ENCODE assay signal across 12 cellular contexts in the genomic region with DNA sequence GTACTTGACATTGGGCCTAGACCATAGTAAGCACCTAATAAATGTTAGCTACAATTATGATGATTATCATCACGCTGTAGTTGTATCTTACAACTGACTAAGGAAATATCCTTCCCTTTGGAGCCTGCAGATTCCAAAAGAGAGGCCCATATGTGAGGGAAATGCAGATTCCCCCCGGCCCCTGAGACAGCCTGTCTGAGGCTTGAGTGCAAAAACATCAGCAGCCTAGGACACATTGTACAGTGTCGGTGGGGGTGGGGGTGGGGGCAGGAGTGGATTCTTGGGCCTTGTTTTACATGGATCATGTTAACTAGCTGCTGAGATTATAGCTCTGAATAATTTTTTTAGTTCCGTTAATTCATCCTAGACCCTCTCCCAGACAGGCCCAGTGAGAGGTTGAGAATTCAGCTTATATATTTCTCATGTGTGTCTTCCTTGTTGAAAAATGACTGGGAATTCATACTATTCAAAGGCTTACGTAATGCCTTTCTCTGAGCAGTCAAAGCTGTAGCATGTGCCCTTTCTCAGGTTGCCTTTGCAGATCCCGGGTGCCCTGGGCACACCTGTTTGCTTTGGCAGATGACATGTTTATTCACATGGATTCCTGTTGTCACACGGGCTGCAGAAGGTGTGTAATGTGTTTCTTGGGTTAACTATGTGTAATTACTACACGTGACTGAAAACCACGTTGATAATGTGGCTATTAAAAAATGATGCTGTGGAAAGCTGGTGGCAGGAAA.
DNase-seq lines count a peak whose midpoint lies in the region; ATAC-seq and TF ChIP-seq lines count a peak whose summit lies in the region.
"Had no signal": no experiment of that assay in that cellular context is flagged by ENCODE, and none has a peak within 500 bp of the region (broad histone marks: within the 10 kb centered on the region; RNA-seq: fewer than 3 reads in every experiment).

No MANE protein-coding gene starts in this region.

- WGBS in body of pancreas, 2 donors, result 41 to 44% methylated on average over 9 of the region's 9 CpGs

- H3K27ac ChIP-seq in body of pancreas, result peak overlapping the region; percentile 5 to 51 (median 48)
- H3K27ac ChIP-seq in gastrocnemius medialis, result peak overlapping the region; percentile 90 to 97 (median 95)
- H3K27ac ChIP-seq: spleen had no signal

- H3K4me3 ChIP-seq in body of pancreas (no peak overlapping the region), gastrocnemius medialis (no peak overlapping the region)
- H3K4me3 ChIP-seq: spleen had no signal

- in situ Hi-C loops in gastrocnemius medialis (cut with MboI; ENCODE audit: low sequenced_read_pairs in 4 of 4), result loop anchor here in 3 of 4 donors (5.0 to 25.0 kb wide), 4 partner anchors 83 to 247 kb away; no protein-coding TSS in a partner anchor

- H3K36me3 ChIP-seq in body of pancreas (replicated peaks in 1 of 2; ENCODE audit: insufficient read depth in 1 of 2, low read depth in 2 of 2), result no peaks in the 10 kb centered on the region
- no peaks in the 10 kb centered on the region for H3K36me3 ChIP-seq in gastrocnemius medialis

- no peaks in the 10 kb centered on the region for H3K27me3 ChIP-seq in body of pancreas
- no peaks in the 10 kb centered on the region for H3K27me3 ChIP-seq in gastrocnemius medialis
- H3K27me3 ChIP-seq: spleen had no signal

- DNase-seq in LHCN-M2 (ENCODE audit: low read depth) (peak; percentile 49), NCI-H2171 (lab: John Stamatoyannopoulos, UW) (peak; percentile 51), body of pancreas (peak; percentile 73 to 88 (median 85)), gastrocnemius medialis (peak; percentile 90 to 94), T-helper 2 cell (no peak), erythroblast (lab: John Stamatoyannopoulos, UW) (no peak), NOMO-1 treated with DMSO at 0.1 percent for 48 hours (lab: John Stamatoyannopoulos, UW; ENCODE audit: unreplicated experiment) (no peak), islet precursor cell (no peak)
- DNase-seq: activated T-cell treated with anti-CD3 and anti-CD28 coated beads, Interleukin-2, amount 50 U/mL, for 1 hour; CD4-positive, alpha-beta T cell; NCI-H446; spleen had no signal

- intact Hi-C loops in body of pancreas (cut with DNase I) (no loop called here), gastrocnemius medialis (cut with DNase I; ENCODE audit: low total_unique reads) (loop anchor here (1.0 to 5.0 kb wide), 2 partner anchors 83 to 98 kb away; no protein-coding TSS in a partner anchor)

- TF ChIP-seq CTCF in body of pancreas (IDR thresholded peaks at IDR 0.05), result no peak
- peak in 1 of 5 experiments; percentile 37 for TF ChIP-seq CTCF in gastrocnemius medialis (IDR thresholded peaks at IDR 0.05 in 4 of 5, conservative IDR thresholded peaks at IDR 0.05 in 1 of 5)

- peaks cover 22% of the 10 kb centered on the region for H3K4me1 ChIP-seq in body of pancreas
- peaks cover 83 to 84% of the 10 kb centered on the region in 2 donors for H3K4me1 ChIP-seq in gastrocnemius medialis

- peak; percentile 97 for ATAC-seq in body of pancreas
- ATAC-seq in gastrocnemius medialis, result peak; percentile 82 to 86

- H3K9me3 ChIP-seq in body of pancreas, result no peaks in the 10 kb centered on the region
- H3K9me3 ChIP-seq in gastrocnemius medialis, result no peaks in the 10 kb centered on the region
- H3K9me3 ChIP-seq: spleen had no signal

- no peak for TF ChIP-seq POLR2A in body of pancreas (IDR thresholded peaks at IDR 0.05)
- peak; percentile 59 to 82 for TF ChIP-seq POLR2A in gastrocnemius medialis (IDR thresholded peaks at IDR 0.05)
- no peak for TF ChIP-seq POLR2A in erythroblast (IDR thresholded peaks at IDR 0.05; ENCODE audit: low read length)

Comparison
In these comparisons a context has a peak if more than half of its experiments do, and no peak if none do; other contexts are left out.
1. DNase-seq: peak in LHCN-M2 (single experiment), NCI-H2171 (single experiment), body of pancreas (4 of 4) and gastrocnemius medialis (2 of 2); none in T-helper 2 cell (0 of 5), erythroblast (0 of 2), NOMO-1 treated with DMSO at 0.1 percent for 48 hours (single experiment) and islet precursor cell (single experiment).
2. POLR2A ChIP-seq: peak in gastrocnemius medialis (2 of 2); none in body of pancreas (0 of 3) and erythroblast (single experiment).